In genomic region chr17:39094607-39095308, GRCh38 we compare ENCODE assay signal across 11 cellular contexts. TPM values are rescaled to one million over a fixed set of nuclear protein-coding genes. Genes with fewer than 3 reads are reported as not detected.
DNase-seq lines count a peak whose midpoint lies in the region; ATAC-seq, FAIRE-seq and TF ChIP-seq lines count a peak whose summit lies in the region.
"Had no signal": no experiment of that assay in that cellular context is flagged by ENCODE, and none has a peak within 500 bp of the region (broad histone marks: within the 10 kb centered on the region; RNA-seq: fewer than 3 reads in every experiment).

No MANE protein-coding gene starts in this region.

- H3K4me3 Mint-ChIP-seq in T-helper 1 cell treated with Interleukin-12 subunit alpha and Interleukin-12 subunit beta and Interleukin-4 antibody, amounts not matched to agents 30 μg/mL and 1 μg/mL, for 36 hours = peak overlapping the region; percentile 37
- peak overlapping the region; percentile 80 for H3K4me3 Mint-ChIP-seq in activated naive CD8-positive, alpha-beta T cell treated with anti-CD3 and anti-CD28 coated beads, Interleukin-2, amount 10 ng/mL, durations not matched to agents 7 days and 5 days

- TF ChIP-seq POLR2A in GM12891 (IDR thresholded peaks at IDR 0.05; ENCODE audit: low read depth, low read length) = no peak

- peak overlapping the region in 1 of 2 donors; percentile 50 for H3K27ac ChIP-seq in small intestine (ENCODE audit: low read depth in 1 of 2, low read length in 1 of 2)
- H3K27ac ChIP-seq: PC-9 had no signal

- FAIRE-seq in GM12891 (lab: Jason Lieb, UNC) = peak; percentile 70
- FAIRE-seq in small intestine (lab: Jason Lieb, UNC) = no peak

- ATAC-seq in activated naive CD8-positive, alpha-beta T cell treated with anti-CD3 and anti-CD28 coated beads, Interleukin-2, amount 10 ng/mL, durations not matched to agents 7 days and 5 days (ENCODE audit: low read depth) = peak; percentile 35
- ATAC-seq in HG03108 (IDR thresholded peaks at IDR 0.05; ENCODE audit: unreplicated experiment) (no peak), HG03469 (IDR thresholded peaks at IDR 0.05; ENCODE audit: unreplicated experiment) (no peak), GM19351 (IDR thresholded peaks at IDR 0.05; ENCODE audit: unreplicated experiment) (no peak)

- no peaks in the 10 kb centered on the region for H3K9me3 ChIP-seq in small intestine (ENCODE audit: control insufficient read depth, low read depth)

- peaks cover 0 to 2% of the 10 kb centered on the region in 2 donors for H3K4me1 ChIP-seq in small intestine (ENCODE audit: control insufficient read depth in 2 of 2, insufficient read depth in 1 of 2, low read depth in 1 of 2, low read length in 1 of 2)

- H3K36me3 Mint-ChIP-seq in T-helper 1 cell treated with Interleukin-12 subunit alpha and Interleukin-12 subunit beta and Interleukin-4 antibody, amounts not matched to agents 30 μg/mL and 1 μg/mL, for 36 hours (ENCODE audit: low read depth) = no peaks in the 10 kb centered on the region
- peaks cover 2% of the 10 kb centered on the region for H3K36me3 Mint-ChIP-seq in activated naive CD8-positive, alpha-beta T cell treated with anti-CD3 and anti-CD28 coated beads, Interleukin-2, amount 10 ng/mL, durations not matched to agents 7 days and 5 days

- DNase-seq in GM12891 (ENCODE audit: insufficient read length, low spot score) = no peak
- DNase-seq in activated naive CD8-positive, alpha-beta T cell treated with anti-CD3 and anti-CD28 coated beads, Interleukin-2, amount 10 ng/mL, durations not matched to agents 7 days and 5 days = peak; percentile 56
- peak; percentile 47 for DNase-seq in small intestine
- no peak for DNase-seq in NCI-H1105 treated with DMSO at 0.1 percent for 48 hours (lab: John Stamatoyannopoulos, UW)
- DNase-seq: NCI-H187, PC-9 had no signal

- peak overlapping the region; percentile 43 for H3K27ac Mint-ChIP-seq in T-helper 1 cell treated with Interleukin-12 subunit alpha and Interleukin-12 subunit beta and Interleukin-4 antibody, amounts not matched to agents 30 μg/mL and 1 μg/mL, for 36 hours
- H3K27ac Mint-ChIP-seq in activated naive CD8-positive, alpha-beta T cell treated with anti-CD3 and anti-CD28 coated beads, Interleukin-2, amount 10 ng/mL, durations not matched to agents 7 days and 5 days = peak overlapping the region; percentile 90

- no peaks in the 10 kb centered on the region for H3K27me3 ChIP-seq in small intestine (ENCODE audit: control insufficient read depth in 2 of 2, insufficient read depth in 2 of 2, low read length in 2 of 2)

- 64 to 80% (median 69%) methylated on average over 8 of the region's 8 CpGs for WGBS in small intestine, 3 donors

- POLR2A ChIA-PET in activated naive CD8-positive, alpha-beta T cell treated with anti-CD3 and anti-CD28 coated beads, Interleukin-2, amount 10 ng/mL, durations not matched to agents 7 days and 5 days (lab: Charles Lee) = interaction anchor here (5.6 kb wide), 1 partner anchor 58 kb away, joined by 34 read pairs; the partner anchor contains the start of gene PLXDC1

- H3K36me3 ChIP-seq in small intestine (ENCODE audit: control insufficient read depth in 2 of 2, insufficient read depth in 2 of 2, low read length in 2 of 2) = no peaks in the 10 kb centered on the region

- H3K9me3 Mint-ChIP-seq in T-helper 1 cell treated with Interleukin-12 subunit alpha and Interleukin-12 subunit beta and Interleukin-4 antibody, amounts not matched to agents 30 μg/mL and 1 μg/mL, for 36 hours = no peaks in the 10 kb centered on the region
- H3K9me3 Mint-ChIP-seq in activated naive CD8-positive, alpha-beta T cell treated with anti-CD3 and anti-CD28 coated beads, Interleukin-2, amount 10 ng/mL, durations not matched to agents 7 days and 5 days = no peaks in the 10 kb centered on the region

- H3K4me3 ChIP-seq in small intestine (ENCODE audit: low read depth in 1 of 2, low read length in 2 of 2) = no peak overlapping the region
- H3K4me3 ChIP-seq: coronary artery, PC-9 had no signal

- H3K27me3 Mint-ChIP-seq in T-helper 1 cell treated with Interleukin-12 subunit alpha and Interleukin-12 subunit beta and Interleukin-4 antibody, amounts not matched to agents 30 μg/mL and 1 μg/mL, for 36 hours (ENCODE audit: low read depth) = peaks cover 7% of the 10 kb centered on the region
- no peaks in the 10 kb centered on the region for H3K27me3 Mint-ChIP-seq in activated naive CD8-positive, alpha-beta T cell treated with anti-CD3 and anti-CD28 coated beads, Interleukin-2, amount 10 ng/mL, durations not matched to agents 7 days and 5 days

- H3K4me1 Mint-ChIP-seq in T-helper 1 cell treated with Interleukin-12 subunit alpha and Interleukin-12 subunit beta and Interleukin-4 antibody, amounts not matched to agents 30 μg/mL and 1 μg/mL, for 36 hours (ENCODE audit: low read depth) = peaks cover 49% of the 10 kb centered on the region
- H3K4me1 Mint-ChIP-seq in activated naive CD8-positive, alpha-beta T cell treated with anti-CD3 and anti-CD28 coated beads, Interleukin-2, amount 10 ng/mL, durations not matched to agents 7 days and 5 days = peaks cover 64% of the 10 kb centered on the region

TF ChIP-seq in GM12891, 5 proteins besides CTCF, POLR2A, EP300 and RAD21:
- TF ChIP-seq POLR2AphosphoS5 (IDR thresholded peaks at IDR 0.05; ENCODE audit: low read depth, low read length) = no peak
- no peak for TF ChIP-seq SPI1 (IDR thresholded peaks at IDR 0.05; ENCODE audit: low read depth, low read length)
- no peak for TF ChIP-seq POU2F2 (IDR thresholded peaks at IDR 0.05; ENCODE audit: low read depth, low read length)
- no peak for TF ChIP-seq TAF1 (IDR thresholded peaks at IDR 0.05; ENCODE audit: low read depth, low read length)
- TF ChIP-seq PAX5 (IDR thresholded peaks at IDR 0.05; ENCODE audit: insufficient read depth, low read length, severe bottlenecking) = no peak

RNA-seq across cellular contexts. Expression of gene PLXDC1, which starts 56.7 kb away (rescaled TPM):
- polyA plus RNA-seq in GM12891 (2012; ENCODE audit: low read depth, missing spikeins) = 0.06 TPM
- 10 to 100 TPM in 1 of 2 experiments, 1 to 10 TPM in 1; 9.6 to 17.9 TPM for total RNA-seq in activated naive CD8-positive, alpha-beta T cell treated with anti-CD3 and anti-CD28 coated beads, Interleukin-2, amount 10 ng/mL, durations not matched to agents 7 days and 5 days
- polyA plus RNA-seq in small intestine = 10 to 100 TPM in 1 of 3 donors, 1 to 10 TPM in 2; 3.3 to 12.7 (median 3.5) TPM

Comparison
In these comparisons a context has a peak if more than half of its experiments do, and no peak if none do; other contexts are left out.
1. DNase-seq: peak in activated naive CD8-positive, alpha-beta T cell treated with anti-CD3 and anti-CD28 coated beads, Interleukin-2, amount 10 ng/mL, durations not matched to agents 7 days and 5 days (single experiment) and small intestine (single experiment); none in GM12891 (single experiment) and NCI-H1105 treated with DMSO at 0.1 percent for 48 hours (single experiment).